In genomic region chr2:154849482-154849881, GRCh38 we compare ENCODE assay signal across 1 cellular context.
TF ChIP-seq lines count a peak whose summit lies in the region.

No MANE protein-coding gene starts in this region.

TF ChIP-seq in WTC11, 78 proteins besides CTCF, POLR2A, EP300 and RAD21 (continued from another document):
- TF ChIP-seq ZSCAN18 (CRISPR knock-in tag; IDR thresholded peaks at IDR 0.05) (no peak), NR3C1 (CRISPR knock-in tag; conservative IDR thresholded peaks at IDR 0.05; ENCODE audit: low read depth) (no peak)
TF ChIP-seq in WTC11: peak in this region for 0.
